Comparison of ENCODE assay signal across 28 cellular contexts in the genomic region with DNA sequence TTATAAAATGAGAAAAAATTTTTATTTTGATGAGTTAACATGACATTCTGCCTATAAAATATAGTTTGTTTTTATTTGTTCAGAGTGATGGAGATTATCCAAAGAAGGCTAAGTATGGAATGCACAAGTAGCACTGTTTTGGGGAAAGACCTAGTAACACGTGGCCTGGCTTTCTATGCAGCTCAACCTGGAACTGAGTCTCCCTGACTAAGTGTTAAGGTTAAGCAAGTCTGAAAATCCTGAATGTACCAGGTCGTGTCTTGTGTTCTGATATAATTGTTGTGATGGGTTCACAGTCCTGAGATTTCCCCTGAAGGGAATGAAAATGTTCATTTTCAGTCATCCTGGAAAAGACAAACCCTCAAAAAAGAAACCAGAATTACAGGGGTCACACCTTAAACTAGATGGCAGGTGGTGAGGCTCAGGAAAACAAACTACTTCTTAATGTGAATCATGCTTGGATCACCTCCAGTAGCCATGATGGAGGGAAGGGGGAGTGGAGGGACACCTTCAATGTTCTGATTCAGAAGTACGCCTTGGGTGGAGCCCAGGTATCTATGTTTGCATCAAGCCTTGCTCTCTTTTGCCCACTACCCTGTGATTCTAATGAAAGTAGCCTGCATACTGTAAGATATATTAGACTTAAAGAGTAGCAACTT.
"Had no signal": no experiment of that assay in that cellular context is flagged by ENCODE, and none has a peak within 500 bp of the region (broad histone marks: within the 10 kb centered on the region; RNA-seq: fewer than 3 reads in every experiment).

No MANE protein-coding gene starts in this region.

- DNase-seq: activated CD4-positive, alpha-beta T cell treated with anti-CD3 and anti-CD28 coated beads, Interleukin-2, amount 10 ng/mL, durations not matched to agents 7 days and 5 days; activated CD4-positive, CD25-positive, alpha-beta regulatory T cell treated with anti-CD3 and anti-CD28 coated beads, Interleukin-2, amount 50 U/mL, for 72 hours; activated CD8-positive, alpha-beta memory T cell treated with anti-CD3 and anti-CD28 coated beads, Interleukin-2, amount 10 ng/mL, durations not matched to agents 7 days and 5 days; activated CD8-positive, alpha-beta T cell treated with anti-CD3 and anti-CD28 coated beads for 36 hours; activated gamma-delta T cell; anterior cingulate cortex; body of pancreas; caudate nucleus; effector CD4-positive, alpha-beta T cell; gastrocnemius medialis; hippocampal formation; left ventricle myocardium superior; ovary; psoas muscle; spleen; stimulated activated CD4-positive, alpha-beta T cell treated with anti-CD3 and anti-CD28 coated beads, Interleukin-4, amount 100 ng/mL, for 1 hour; stimulated activated naive CD8-positive, alpha-beta T cell treated with anti-CD3 and anti-CD28 coated beads, Interleukin-15, Interleukin-2, amounts not matched to agents 100 U/mL and 50 U/mL, for 24 hours; upper lobe of right lung had no signal

- H3K9me3 ChIP-seq: body of pancreas, esophagus muscularis mucosa, gastrocnemius medialis, neutrophil, ovary, psoas muscle, right atrium auricular region, spleen, upper lobe of right lung had no signal

- H3K27ac Mint-ChIP-seq: activated CD4-positive, alpha-beta T cell treated with anti-CD3 and anti-CD28 coated beads, Interleukin-2, amount 10 ng/mL, durations not matched to agents 7 days and 5 days; activated CD8-positive, alpha-beta memory T cell treated with anti-CD3 and anti-CD28 coated beads, Interleukin-2, amount 10 ng/mL, durations not matched to agents 7 days and 5 days; activated CD8-positive, alpha-beta T cell treated with anti-CD3 and anti-CD28 coated beads for 36 hours; activated naive CD4-positive, alpha-beta T cell treated with anti-CD3 and anti-CD28 coated beads, Interleukin-2, amount 50 U/mL, for 24 hours; activated T-helper 1 cell treated with anti-CD3 and anti-CD28 coated beads, Interleukin-12 subunit alpha, Interleukin-12 subunit beta, Interleukin-2, Interleukin-4 antibody, amounts not matched to agents 30 ng/mL and 10 ng/mL and 1 ng/mL, durations not matched to agents 14 hours and 24 hours and 36 hours; dendritic cell treated with granulocyte-macrophage colony-stimulating factor and Interleukin-4, amounts not matched to agents 40 ng/mL and 50 ng/mL, for 4 days; natural killer cell treated with Interleukin-12 subunit alpha and Interleukin-12 subunit beta and Interleukin-15 and Interleukin-18, amount 100 ng/mL, for 72 hours; T-helper 2 cell treated with Interferon-gamma antibody and Interleukin-4, amounts not matched to agents 5 μg/mL and 100 μg/mL, for 36 hours had no signal

- H3K36me3 Mint-ChIP-seq: activated CD8-positive, alpha-beta memory T cell treated with anti-CD3 and anti-CD28 coated beads, Interleukin-2, amount 10 ng/mL, durations not matched to agents 7 days and 5 days; activated naive CD4-positive, alpha-beta T cell treated with anti-CD3 and anti-CD28 coated beads, Interleukin-2, amount 50 U/mL, for 24 hours; natural killer cell treated with Interleukin-12 subunit alpha and Interleukin-12 subunit beta and Interleukin-15 and Interleukin-18, amount 100 ng/mL, for 72 hours had no signal

- H3K4me3 ChIP-seq: body of pancreas, esophagus muscularis mucosa, gastrocnemius medialis, ovary, psoas muscle, right atrium auricular region, spleen, upper lobe of right lung had no signal

- H3K27me3 ChIP-seq: body of pancreas, esophagus muscularis mucosa, gastrocnemius medialis, neutrophil, ovary, right atrium auricular region, spleen, upper lobe of right lung had no signal

- H3K4me1 Mint-ChIP-seq: activated CD4-positive, alpha-beta T cell treated with anti-CD3 and anti-CD28 coated beads, Interleukin-2, amount 10 ng/mL, durations not matched to agents 7 days and 5 days; activated CD8-positive, alpha-beta memory T cell treated with anti-CD3 and anti-CD28 coated beads, Interleukin-2, amount 10 ng/mL, durations not matched to agents 7 days and 5 days; activated naive CD4-positive, alpha-beta T cell treated with anti-CD3 and anti-CD28 coated beads, Interleukin-2, amount 50 U/mL, for 24 hours had no signal

- H3K4me1 ChIP-seq: body of pancreas, esophagus muscularis mucosa, gastrocnemius medialis, psoas muscle, right atrium auricular region, spleen, upper lobe of right lung had no signal

- H3K4me3 Mint-ChIP-seq: activated CD4-positive, alpha-beta T cell treated with anti-CD3 and anti-CD28 coated beads, Interleukin-2, amount 10 ng/mL, durations not matched to agents 7 days and 5 days; activated CD8-positive, alpha-beta memory T cell treated with anti-CD3 and anti-CD28 coated beads, Interleukin-2, amount 10 ng/mL, durations not matched to agents 7 days and 5 days; activated CD8-positive, alpha-beta T cell treated with anti-CD3 and anti-CD28 coated beads for 36 hours; activated naive CD4-positive, alpha-beta T cell treated with anti-CD3 and anti-CD28 coated beads, Interleukin-2, amount 50 U/mL, for 24 hours; activated T-helper 1 cell treated with anti-CD3 and anti-CD28 coated beads, Interleukin-12 subunit alpha, Interleukin-12 subunit beta, Interleukin-2, Interleukin-4 antibody, amounts not matched to agents 30 ng/mL and 10 ng/mL and 1 ng/mL, durations not matched to agents 14 hours and 24 hours and 36 hours; dendritic cell treated with granulocyte-macrophage colony-stimulating factor and Interleukin-4, amounts not matched to agents 40 ng/mL and 50 ng/mL, for 4 days; natural killer cell treated with Interleukin-12 subunit alpha and Interleukin-12 subunit beta and Interleukin-15 and Interleukin-18, amount 100 ng/mL, for 72 hours; T-helper 2 cell treated with Interferon-gamma antibody and Interleukin-4, amounts not matched to agents 5 μg/mL and 100 μg/mL, for 36 hours had no signal

- H3K27me3 Mint-ChIP-seq: activated CD4-positive, alpha-beta T cell treated with anti-CD3 and anti-CD28 coated beads, Interleukin-2, amount 10 ng/mL, durations not matched to agents 7 days and 5 days; activated CD8-positive, alpha-beta memory T cell treated with anti-CD3 and anti-CD28 coated beads, Interleukin-2, amount 10 ng/mL, durations not matched to agents 7 days and 5 days; activated CD8-positive, alpha-beta T cell treated with anti-CD3 and anti-CD28 coated beads for 36 hours; activated naive CD4-positive, alpha-beta T cell treated with anti-CD3 and anti-CD28 coated beads, Interleukin-2, amount 50 U/mL, for 24 hours; dendritic cell treated with granulocyte-macrophage colony-stimulating factor and Interleukin-4, amounts not matched to agents 40 ng/mL and 50 ng/mL, for 4 days had no signal

- H3K36me3 ChIP-seq: esophagus muscularis mucosa, gastrocnemius medialis, neutrophil, ovary, right atrium auricular region, spleen, upper lobe of right lung had no signal

- FAIRE-seq: endometrium had no signal

- ATAC-seq: activated CD8-positive, alpha-beta memory T cell treated with anti-CD3 and anti-CD28 coated beads, Interleukin-2, amount 10 ng/mL, durations not matched to agents 7 days and 5 days; activated CD8-positive, alpha-beta T cell treated with anti-CD3 and anti-CD28 coated beads for 36 hours; body of pancreas; gastrocnemius medialis; left ventricle myocardium superior; natural killer cell treated with Interleukin-12 subunit alpha and Interleukin-12 subunit beta and Interleukin-15 and Interleukin-18, amount 100 ng/mL, for 72 hours; psoas muscle; stimulated activated naive CD8-positive, alpha-beta T cell treated with anti-CD3 and anti-CD28 coated beads, Interleukin-15, Interleukin-2, amounts not matched to agents 100 U/mL and 50 U/mL, for 24 hours; upper lobe of right lung had no signal

- H3K27ac ChIP-seq: body of pancreas, esophagus muscularis mucosa, gastrocnemius medialis, neutrophil, ovary, psoas muscle, right atrium auricular region, spleen, upper lobe of right lung, VCaP had no signal

- H3K9me3 Mint-ChIP-seq: activated CD4-positive, alpha-beta T cell treated with anti-CD3 and anti-CD28 coated beads, Interleukin-2, amount 10 ng/mL, durations not matched to agents 7 days and 5 days; activated CD8-positive, alpha-beta T cell treated with anti-CD3 and anti-CD28 coated beads for 36 hours; activated naive CD4-positive, alpha-beta T cell treated with anti-CD3 and anti-CD28 coated beads, Interleukin-2, amount 50 U/mL, for 24 hours; activated T-helper 1 cell treated with anti-CD3 and anti-CD28 coated beads, Interleukin-12 subunit alpha, Interleukin-12 subunit beta, Interleukin-2, Interleukin-4 antibody, amounts not matched to agents 30 ng/mL and 10 ng/mL and 1 ng/mL, durations not matched to agents 14 hours and 24 hours and 36 hours; dendritic cell treated with granulocyte-macrophage colony-stimulating factor and Interleukin-4, amounts not matched to agents 40 ng/mL and 50 ng/mL, for 4 days; natural killer cell treated with Interleukin-12 subunit alpha and Interleukin-12 subunit beta and Interleukin-15 and Interleukin-18, amount 100 ng/mL, for 72 hours; T-helper 2 cell treated with Interferon-gamma antibody and Interleukin-4, amounts not matched to agents 5 μg/mL and 100 μg/mL, for 36 hours had no signal
